ENCODE assay signal across 14 cellular contexts in the genomic region with DNA sequence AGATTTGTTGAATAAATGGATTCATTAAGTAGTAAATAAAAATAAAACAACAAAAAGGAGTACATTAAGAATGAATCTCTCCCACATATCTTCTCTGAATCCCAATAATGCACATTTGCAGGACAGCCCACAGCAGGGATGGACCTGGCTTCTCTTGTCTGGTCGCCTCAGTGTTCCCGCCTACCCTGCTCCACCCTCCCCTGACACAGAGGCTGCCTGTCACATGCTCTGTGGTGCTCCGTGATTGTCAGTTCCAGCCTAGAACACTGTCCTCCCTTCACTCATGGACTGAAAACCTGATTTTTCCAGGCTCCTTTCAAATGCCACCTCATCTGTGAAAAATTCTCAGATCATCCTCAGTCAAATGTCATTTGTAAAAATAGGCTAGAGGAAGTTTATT.
"Had no signal": no experiment of that assay in that cellular context is flagged by ENCODE, and none has a peak within 500 bp of the region (broad histone marks: within the 10 kb centered on the region; RNA-seq: fewer than 3 reads in every experiment).

No MANE protein-coding gene starts in this region.

- DNase-seq: activated CD4-positive, alpha-beta memory T cell treated with anti-CD3 and anti-CD28 coated beads for 36 hours; activated CD8-positive, alpha-beta memory T cell treated with anti-CD3 and anti-CD28 coated beads, Interleukin-2, amount 10 ng/mL, durations not matched to agents 7 days and 5 days; activated naive CD4-positive, alpha-beta T cell treated with anti-CD3 and anti-CD28 coated beads, Interleukin-2, amount 10 ng/mL, durations not matched to agents 7 days and 5 days; activated T-cell treated with anti-CD3 and anti-CD28 coated beads, Interleukin-2, amount 50 U/mL, for 1 hour; colonic mucosa; effector CD4-positive, alpha-beta T cell; foreskin fibroblast; mucosa of descending colon; naive thymus-derived CD4-positive, alpha-beta T cell; SK-N-SH; stimulated activated CD4-positive, alpha-beta T cell treated with anti-CD3 and anti-CD28 coated beads, Interleukin-2, amount 100 ng/mL, for 48 hours; T-helper 1 cell; T1000; trophoblast cell had no signal
